9 cellular contexts compared by ENCODE assay signal in the genomic region with DNA sequence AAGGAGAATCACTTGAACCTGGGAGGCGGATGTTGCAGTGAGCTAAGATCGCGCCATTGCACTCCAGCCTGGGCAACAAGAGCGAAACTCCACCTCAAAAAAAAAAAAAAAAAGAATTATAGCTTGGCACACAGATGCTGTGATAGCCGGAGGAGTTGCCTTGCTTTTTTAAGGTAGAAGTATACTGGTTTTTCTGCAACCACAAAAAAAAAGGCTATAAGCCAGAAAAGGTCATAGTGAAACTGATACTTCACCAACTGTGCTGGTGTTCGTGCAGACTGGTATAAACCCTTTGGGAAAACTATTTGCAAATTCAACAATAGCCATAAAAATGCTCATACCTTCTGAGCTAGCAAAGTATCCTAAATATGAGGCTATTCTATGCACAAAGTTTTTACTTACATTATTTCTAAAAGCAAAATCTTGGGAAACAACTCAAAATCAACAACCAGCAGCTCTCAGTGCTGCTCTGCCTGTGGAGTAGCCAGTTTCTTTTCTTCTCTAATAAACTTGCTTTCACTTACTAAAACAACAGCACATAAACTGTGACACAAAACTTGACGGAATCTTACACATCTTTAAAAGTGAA. TPM values are rescaled to one million over a fixed set of nuclear protein-coding genes. Genes with fewer than 3 reads are reported as not detected.
DNase-seq lines count a peak whose midpoint lies in the region; ATAC-seq and TF ChIP-seq lines count a peak whose summit lies in the region.
"Had no signal": no experiment of that assay in that cellular context is flagged by ENCODE, and none has a peak within 500 bp of the region (broad histone marks: within the 10 kb centered on the region; RNA-seq: fewer than 3 reads in every experiment).

No MANE protein-coding gene starts in this region.

- peaks cover 61 to 76% of the 10 kb centered on the region in 2 donors for H3K4me1 Mint-ChIP-seq in natural killer cell

- BruUV-seq in PC-9 (replicated peaks; lab: Mats Ljungman, UMichigan) = no TSS peak

- no peaks in the 10 kb centered on the region for H3K27me3 Mint-ChIP-seq in natural killer cell (ENCODE audit: low read depth in 2 of 2)

- H3K4me1 ChIP-seq in PC-9 (replicated peaks; ENCODE audit: insufficient read depth) = peaks cover 57% of the 10 kb centered on the region

- POLR2A ChIA-PET in PC-9 (lab: Charles Lee; ENCODE audit: unreplicated experiment) = no interaction called here

- H2AFZ ChIP-seq in PC-9 = no peak overlapping the region

- CTCF ChIA-PET in PC-9 (lab: Charles Lee) = interaction anchor here (0.6 to 0.7 kb wide), 2 partner anchors 9 to 151 kb away, joined by 5 to 7 read pairs; no protein-coding TSS in a partner anchor

- H3K36me3 Mint-ChIP-seq in natural killer cell = no peaks in the 10 kb centered on the region

- H3K4me2 ChIP-seq in PC-9 = no peak overlapping the region

- H3K27ac Mint-ChIP-seq in natural killer cell = peak overlapping the region in 1 of 2 donors; percentile 92

- DNase-seq in PC-9 (no peak), natural killer cell (no peak), erythroblast (lab: John Stamatoyannopoulos, UW) (no peak), iPS-NIHi11 (ENCODE audit: low spot score) (no peak), NCI-H1417 (lab: John Stamatoyannopoulos, UW) (no peak), lower leg skin (ENCODE audit: low spot score in 2 of 2) (no peak)
- DNase-seq: activated effector memory CD4-positive, alpha-beta T cell treated with anti-CD3 and anti-CD28 coated beads, Interleukin-2, amount 50 U/mL, for 16 hours had no signal

- intact Hi-C loops in PC-9 (cut with micrococcal nuclease; ENCODE audit: unreplicated experiment) = no loop called here
- intact Hi-C loops in natural killer cell (cut with micrococcal nuclease) = loop anchor here (1.0 to 10.0 kb wide), 6 partner anchors 8 to 445 kb away; partner anchors contain the start of genes B4GALT5, SLC9A8, UBE2V1 and ZNFX1
- intact Hi-C loops in lower leg skin (cut with DNase I; ENCODE audit: low total_unique reads) = no loop called here

- H3K4me3 ChIP-seq in PC-9 = no peak overlapping the region
- H3K4me3 ChIP-seq in lower leg skin (ENCODE audit: low read depth, poor library complexity, severe bottlenecking) = no peak overlapping the region

- peaks cover 98% of the 10 kb centered on the region for H3K79me2 ChIP-seq in PC-9 (ENCODE audit: low read depth)

- TF ChIP-seq POLR2A in erythroblast (IDR thresholded peaks at IDR 0.05; ENCODE audit: low read length) (no peak), lower leg skin (IDR thresholded peaks at IDR 0.05) (no peak)

- H3F3A ChIP-seq in PC-9 (ENCODE audit: insufficient read depth, low read depth) = peaks cover 80% of the 10 kb centered on the region

- no peaks in the 10 kb centered on the region for H3K27me3 ChIP-seq in PC-9 (ENCODE audit: insufficient read depth, low read depth)

- H3K36me3 ChIP-seq in PC-9 (ENCODE audit: low read depth) = peaks cover 46% of the 10 kb centered on the region

- H3K27ac ChIP-seq in PC-9 = peak overlapping the region; percentile 91

- no peak for TF ChIP-seq CTCF in PC-9 (conservative IDR thresholded peaks at IDR 0.05)
- TF ChIP-seq CTCF in natural killer cell (IDR thresholded peaks at IDR 0.05) = no peak
- TF ChIP-seq CTCF in lower leg skin (IDR thresholded peaks at IDR 0.05) = no peak

- peak; percentile 49 for ATAC-seq in GM18520 (IDR thresholded peaks at IDR 0.05; ENCODE audit: unreplicated experiment)
- ATAC-seq in HG02610 (IDR thresholded peaks at IDR 0.05; ENCODE audit: unreplicated experiment) = peak; percentile 65
- peak; percentile 49 to 67 (median 57) for ATAC-seq in natural killer cell

- H4K20me1 ChIP-seq in PC-9 (ENCODE audit: insufficient read depth) = peaks cover 59% of the 10 kb centered on the region

- 84 to 87% methylated on average over 7 of the region's 7 CpGs for WGBS in lower leg skin, 2 donors

- H3K4me3 Mint-ChIP-seq in natural killer cell = peak overlapping the region; percentile 83

- no peaks in the 10 kb centered on the region for H3K9me2 ChIP-seq in PC-9 (ENCODE audit: insufficient read depth)

- no peaks in the 10 kb centered on the region for H3K9me3 Mint-ChIP-seq in natural killer cell

- no peaks in the 10 kb centered on the region for H3K9me3 ChIP-seq in PC-9 (ENCODE audit: insufficient read depth, low read depth)

RNA-seq across cellular contexts. Expression of gene B4GALT5, which starts 44.0 kb away (rescaled TPM):
- total RNA-seq in PC-9 (2021) = 61.7 and 63.1 TPM in 2 replicates
- total RNA-seq in natural killer cell = 10 to 100 TPM; 15.5 to 29.1 (median 28.6) TPM
- total RNA-seq in lower leg skin = 10 to 100 TPM in 1 of 4 donors, 1 to 10 TPM in 3; 4.2 to 10.3 (median 7.1) TPM
